8 cellular contexts compared by ENCODE assay signal in genomic region chr22:50292643-50293440, GRCh38. TPM values are rescaled to one million over a fixed set of nuclear protein-coding genes. Genes with fewer than 3 reads are reported as not detected.
DNase-seq lines count a peak whose midpoint lies in the region; ATAC-seq and TF ChIP-seq lines count a peak whose summit lies in the region.

No MANE protein-coding gene starts in this region.

- H3K4me3 Mint-ChIP-seq in endodermal cell, result peak overlapping the region; percentile 12
- H3K4me3 Mint-ChIP-seq in effector memory CD8-positive, alpha-beta T cell, result peak overlapping the region in 1 of 2 donors; percentile 1

- WGBS in endodermal cell (ENCODE audit: insufficient coverage in 1 of 2, insufficient read length in 1 of 2), 2 experiments, result 73 to 93% methylated on average over 12 to 29 of the region's 29 CpGs
- WGBS in neuronal stem cell (ENCODE audit: extremely low coverage in 2 of 2, insufficient read length in 2 of 2, insufficient replicate concordance in 1 of 2), 2 donors, result no CpG with 5 or more reads among the region's 29 CpGs

- no peak for ATAC-seq in GM19324 (IDR thresholded peaks at IDR 0.05; ENCODE audit: low FRiP score, unreplicated experiment)
- ATAC-seq in effector memory CD8-positive, alpha-beta T cell (replicated peaks), result no peak

- H2BK15ac ChIP-seq in neuronal stem cell (ENCODE audit: low read length), result peak overlapping the region; percentile 87

- H3K18ac ChIP-seq in neuronal stem cell (ENCODE audit: low read length), result peak overlapping the region; percentile 95

- H3K23ac ChIP-seq in neuronal stem cell (ENCODE audit: low read depth, low read length, poor library complexity), result peak overlapping the region; percentile 87

- H3K27me3 ChIP-seq in BLaER1 (no peaks in the 10 kb centered on the region), OCI-LY3 (ENCODE audit: low read depth, low read length) (no peaks in the 10 kb centered on the region), endodermal cell (ENCODE audit: control insufficient read depth, insufficient read depth, low read length, poor library complexity, severe bottlenecking) (no peaks in the 10 kb centered on the region), neuronal stem cell (ENCODE audit: control insufficient read depth in 3 of 3, insufficient read depth in 3 of 3, low read depth in 1 of 3, low read length in 3 of 3) (no peaks in the 10 kb centered on the region)

- H3K27ac ChIP-seq in BLaER1, result peak overlapping the region; percentile 73
- H3K27ac ChIP-seq in OCI-LY3 (ENCODE audit: low read length), result no peak overlapping the region
- H3K27ac ChIP-seq in endodermal cell (ENCODE audit: low read depth, low read length), result peak overlapping the region; percentile 75
- H3K27ac ChIP-seq in neuronal stem cell (replicated peaks; ENCODE audit: low read length), result peak overlapping the region; percentile 80

- H3K4ac ChIP-seq in neuronal stem cell (ENCODE audit: low read length), result no peak overlapping the region

- peaks cover 59% of the 10 kb centered on the region for H3K79me1 ChIP-seq in neuronal stem cell (ENCODE audit: low read depth, low read length)

- peak overlapping the region; percentile 59 for H3K14ac ChIP-seq in neuronal stem cell (ENCODE audit: low read length)

- H3K9me3 ChIP-seq in BLaER1, result no peaks in the 10 kb centered on the region
- no peaks in the 10 kb centered on the region for H3K9me3 ChIP-seq in OCI-LY3 (ENCODE audit: insufficient read depth, low read length)
- H3K9me3 ChIP-seq in endodermal cell (ENCODE audit: control insufficient read depth, low read length), result no peaks in the 10 kb centered on the region
- no peaks in the 10 kb centered on the region for H3K9me3 ChIP-seq in neuronal stem cell (replicated peaks in 1 of 2; ENCODE audit: control insufficient read depth in 2 of 2, insufficient read depth in 1 of 2, low read depth in 1 of 2, low read length in 2 of 2)

- peak overlapping the region; percentile 73 for H2AK5ac ChIP-seq in neuronal stem cell (ENCODE audit: low read depth, low read length)

- no peaks in the 10 kb centered on the region for H3K27me3 Mint-ChIP-seq in endodermal cell (ENCODE audit: insufficient read depth)
- peaks cover 12 to 38% of the 10 kb centered on the region in 2 donors for H3K27me3 Mint-ChIP-seq in effector memory CD8-positive, alpha-beta T cell

- H4K20me1 ChIP-seq in BLaER1 (peaks cover 100% of the 10 kb centered on the region), OCI-LY3 (ENCODE audit: insufficient read depth, low read length) (peaks cover 59% of the 10 kb centered on the region)

- DNase-seq in endodermal cell (no peak), neuronal stem cell (ENCODE audit: low spot score) (no peak), retina (no peak), NCI-H2081 treated with DMSO at 0.1 percent for 48 hours (lab: John Stamatoyannopoulos, UW) (no peak)
- no peak for DNase-seq in effector memory CD8-positive, alpha-beta T cell

- H3K4me3 ChIP-seq in BLaER1 (peak overlapping the region; percentile 58), OCI-LY3 (ENCODE audit: low read length) (peak overlapping the region; percentile 66), endodermal cell (ENCODE audit: low read length) (peak overlapping the region; percentile 66), neuronal stem cell (ENCODE audit: low read length in 2 of 2) (peak overlapping the region in 1 of 2 donors; percentile 47)

- H2BK12ac ChIP-seq in neuronal stem cell (ENCODE audit: low read length), result peak overlapping the region; percentile 88

- H2AFZ ChIP-seq in OCI-LY3 (ENCODE audit: low read depth, low read length) (no peak overlapping the region), neuronal stem cell (ENCODE audit: low read length) (no peak overlapping the region)

- H2BK120ac ChIP-seq in neuronal stem cell (ENCODE audit: low read depth, low read length), result peak overlapping the region; percentile 94

- peak overlapping the region; percentile 100 for H3K4me2 ChIP-seq in BLaER1
- peak overlapping the region; percentile 79 for H3K4me2 ChIP-seq in OCI-LY3 (ENCODE audit: low read length)
- peak overlapping the region; percentile 25 for H3K4me2 ChIP-seq in neuronal stem cell (ENCODE audit: insufficient read depth, low read length, poor library complexity, severe bottlenecking)

- peaks cover 8% of the 10 kb centered on the region for H3K4me1 Mint-ChIP-seq in endodermal cell
- H3K4me1 Mint-ChIP-seq in effector memory CD8-positive, alpha-beta T cell (ENCODE audit: low read depth in 2 of 2), result peaks cover 0 to 6% of the 10 kb centered on the region in 2 donors

- H4K8ac ChIP-seq in neuronal stem cell (ENCODE audit: low read depth, low read length), result no peak overlapping the region

- peaks cover 59% of the 10 kb centered on the region for H3K79me2 ChIP-seq in OCI-LY3 (ENCODE audit: low read length)

- H3K9ac ChIP-seq in BLaER1 (peak overlapping the region; percentile 75), OCI-LY3 (ENCODE audit: low read length) (peak overlapping the region; percentile 31), endodermal cell (ENCODE audit: extremely low read depth, low read length, poor library complexity, severe bottlenecking) (peak overlapping the region; percentile 69), neuronal stem cell (ENCODE audit: low read depth, low read length, poor library complexity) (peak overlapping the region; percentile 90)

- H3K4me1 ChIP-seq in BLaER1 (peaks cover 91% of the 10 kb centered on the region), OCI-LY3 (ENCODE audit: low read length) (peaks cover 32% of the 10 kb centered on the region), endodermal cell (ENCODE audit: control insufficient read depth, insufficient read depth, low read length) (peaks cover 15% of the 10 kb centered on the region), neuronal stem cell (ENCODE audit: control insufficient read depth in 2 of 2, insufficient read depth in 1 of 2, low read depth in 1 of 2, low read length in 2 of 2) (peaks cover 15 to 31% of the 10 kb centered on the region in 2 donors)

- TF ChIP-seq CTCF in OCI-LY3 (IDR thresholded peaks at IDR 0.05; ENCODE audit: low read depth, low read length) (no peak), endodermal cell (conservative IDR thresholded peaks at IDR 0.05) (no peak)

- H3K9me3 Mint-ChIP-seq in endodermal cell, result no peaks in the 10 kb centered on the region
- no peaks in the 10 kb centered on the region for H3K9me3 Mint-ChIP-seq in effector memory CD8-positive, alpha-beta T cell

- peak overlapping the region; percentile 69 for H4K91ac ChIP-seq in neuronal stem cell (ENCODE audit: low read depth, low read length, poor library complexity)

- H3K27ac Mint-ChIP-seq in endodermal cell, result peak overlapping the region; percentile 80
- H3K27ac Mint-ChIP-seq in effector memory CD8-positive, alpha-beta T cell, result no peak overlapping the region

- H3K36me3 ChIP-seq in BLaER1 (peaks cover 40% of the 10 kb centered on the region), OCI-LY3 (replicated peaks; ENCODE audit: low read depth, low read length) (no peaks in the 10 kb centered on the region), endodermal cell (ENCODE audit: control insufficient read depth, insufficient read depth, low read length) (peaks cover 6% of the 10 kb centered on the region), neuronal stem cell (replicated peaks in 1 of 2; ENCODE audit: control insufficient read depth in 2 of 2, insufficient read depth in 2 of 2, low read length in 2 of 2) (peaks cover 27 to 81% of the 10 kb centered on the region in 2 donors)

- peak overlapping the region; percentile 98 for H2BK5ac ChIP-seq in neuronal stem cell (ENCODE audit: low read length)

- H3K36me3 Mint-ChIP-seq in endodermal cell (ENCODE audit: low read depth), result peaks cover 8% of the 10 kb centered on the region
- peaks cover 3% of the 10 kb centered on the region for H3K36me3 Mint-ChIP-seq in effector memory CD8-positive, alpha-beta T cell (ENCODE audit: insufficient read depth)

RNA-seq across cellular contexts. Expression of gene PLXNB2, which starts 14.6 kb away (rescaled TPM):
- total RNA-seq in endodermal cell, result 10 to 100 TPM; 94.7 to 97.7 TPM
- 108 TPM for polyA plus RNA-seq in endodermal cell (2013, experiment 1 of 2)
- 109 TPM for polyA plus RNA-seq in endodermal cell (2013, experiment 2 of 2)
- 71.0 TPM for polyA plus RNA-seq in neuronal stem cell (2013, experiment 1 of 2)
- 69.8 TPM for polyA plus RNA-seq in neuronal stem cell (2013, experiment 2 of 2)

RNA-seq across cellular contexts. Expression of gene MAPK11, which starts 22.7 kb away (rescaled TPM):
- under 1 TPM; 0.33 to 0.40 TPM for total RNA-seq in endodermal cell
- 8.8 TPM for polyA plus RNA-seq in endodermal cell (2013, experiment 1 of 2)
- 8.3 TPM for polyA plus RNA-seq in endodermal cell (2013, experiment 2 of 2)
- 4.0 TPM for polyA plus RNA-seq in neuronal stem cell (2013, experiment 1 of 2)
- polyA plus RNA-seq in neuronal stem cell (2013, experiment 2 of 2), result 3.6 TPM

RNA-seq across cellular contexts. Expression of gene MAPK12, which starts 31.4 kb away (rescaled TPM):
- total RNA-seq in endodermal cell, result 10 to 100 TPM; 46.5 to 57.0 TPM
- 14.6 TPM for polyA plus RNA-seq in endodermal cell (2013, experiment 1 of 2)
- polyA plus RNA-seq in endodermal cell (2013, experiment 2 of 2), result 13.5 TPM
- 28.8 TPM for polyA plus RNA-seq in neuronal stem cell (2013, experiment 1 of 2)
- polyA plus RNA-seq in neuronal stem cell (2013, experiment 2 of 2), result 28.1 TPM

RNA-seq across cellular contexts. Expression of gene DENND6B, which starts 34.0 kb away (rescaled TPM):
- 10 to 100 TPM in 1 of 2 donors, 1 to 10 TPM in 1; 8.3 to 14.2 TPM for total RNA-seq in endodermal cell
- 19.4 TPM for polyA plus RNA-seq in endodermal cell (2013, experiment 1 of 2)
- polyA plus RNA-seq in endodermal cell (2013, experiment 2 of 2), result 14.7 TPM
- 12.7 TPM for polyA plus RNA-seq in neuronal stem cell (2013, experiment 1 of 2)
- polyA plus RNA-seq in neuronal stem cell (2013, experiment 2 of 2), result 11.7 TPM

RNA-seq across cellular contexts. Expression of gene HDAC10, which starts 41.8 kb away (rescaled TPM):
- total RNA-seq in endodermal cell, result 10 to 100 TPM; 57.2 to 62.8 TPM
- 33.2 TPM for polyA plus RNA-seq in endodermal cell (2013, experiment 1 of 2)
- 25.5 TPM for polyA plus RNA-seq in endodermal cell (2013, experiment 2 of 2)
- 20.1 TPM for polyA plus RNA-seq in neuronal stem cell (2013, experiment 1 of 2)
- 18.8 TPM for polyA plus RNA-seq in neuronal stem cell (2013, experiment 2 of 2)

Comparison
In these comparisons a context has a peak if more than half of its experiments do, and no peak if none do; other contexts are left out.
1. H3K4me2 ChIP-seq: peak in every context shown above with its lines; median percentile 100 in BLaER1; 79 in OCI-LY3; 25 in neuronal stem cell.
2. H3K9ac ChIP-seq: peak in every context shown above with its lines; median percentile 90 in neuronal stem cell; 75 in BLaER1; 69 in endodermal cell; 31 in OCI-LY3.